9 cellular contexts compared by ENCODE assay signal in genomic region chr3:129560931-129561594, GRCh38. TPM values are rescaled to one million over a fixed set of nuclear protein-coding genes. Genes with fewer than 3 reads are reported as not detected.
DNase-seq lines count a peak whose midpoint lies in the region; ATAC-seq, FAIRE-seq and TF ChIP-seq lines count a peak whose summit lies in the region.
"Had no signal": no experiment of that assay in that cellular context is flagged by ENCODE, and none has a peak within 500 bp of the region (broad histone marks: within the 10 kb centered on the region; RNA-seq: fewer than 3 reads in every experiment).

No MANE protein-coding gene starts in this region.

- H3K4me1 ChIP-seq in BE2C = peaks cover 46% of the 10 kb centered on the region
- H3K4me1 ChIP-seq in pancreas = no peaks in the 10 kb centered on the region

- H3K36me3 Mint-ChIP-seq in glutamatergic neuron (ENCODE audit: unreplicated experiment) = peaks cover 5% of the 10 kb centered on the region

- H3K9me3 Mint-ChIP-seq in glutamatergic neuron (ENCODE audit: unreplicated experiment) = peaks cover 4% of the 10 kb centered on the region

- H3K4me1 Mint-ChIP-seq in glutamatergic neuron (ENCODE audit: low read depth, unreplicated experiment) = peaks cover 24% of the 10 kb centered on the region

- DNase-seq in BE2C (peak; percentile 90), SK-N-DZ (ENCODE audit: low spot score) (peak; percentile 78), glutamatergic neuron (peak; percentile 62), pancreas (peak in 2 of 6 donors; percentile 44 to 82)
- DNase-seq in stimulated activated naive CD4-positive, alpha-beta T cell treated with Interleukin-2 at 50 U/mL for 16 hours (lab: John Stamatoyannopoulos, UW) = no peak
- DNase-seq: activated effector memory CD4-positive, alpha-beta T cell treated with Interleukin-2 at 50 U/mL for 16 hours had no signal

- H3K27me3 ChIP-seq in BE2C (no peaks in the 10 kb centered on the region), pancreas (no peaks in the 10 kb centered on the region)

- H3K9me3 ChIP-seq in BE2C = no peaks in the 10 kb centered on the region
- no peaks in the 10 kb centered on the region for H3K9me3 ChIP-seq in pancreas

- intact Hi-C loops in pancreas (cut with DNase I) = no loop called here

- FAIRE-seq in pancreas (lab: Jason Lieb, UNC) = no peak

- peak overlapping the region in 1 of 4 donors; percentile 17 for H3K27ac ChIP-seq in pancreas

- WGBS in pancreas, 2 donors = 69 to 74% methylated on average over 17 of the region's 17 CpGs

- H3K4me3 ChIP-seq in BE2C (ENCODE audit: low read depth, low read length) = peak overlapping the region; percentile 51
- H3K4me3 ChIP-seq in pancreas = no peak overlapping the region

- H3K36me3 ChIP-seq in BE2C = peaks cover 15% of the 10 kb centered on the region
- H3K36me3 ChIP-seq in pancreas = no peaks in the 10 kb centered on the region

- peak overlapping the region; percentile 50 for H3K4me3 Mint-ChIP-seq in glutamatergic neuron (ENCODE audit: unreplicated experiment)

- ATAC-seq in pancreas = peak; percentile 24 to 69 (median 50)
- no peak for ATAC-seq in HG03139 (IDR thresholded peaks at IDR 0.05; ENCODE audit: unreplicated experiment)
- ATAC-seq in GM18502 (IDR thresholded peaks at IDR 0.05; ENCODE audit: poor library complexity, unreplicated experiment) = no peak
- no peak for ATAC-seq in HG03378 (IDR thresholded peaks at IDR 0.05; ENCODE audit: unreplicated experiment)

- TF ChIP-seq CTCF in BE2C (IDR thresholded peaks at IDR 0.05; ENCODE audit: low read depth, low read length) = no peak
- TF ChIP-seq CTCF in glutamatergic neuron (IDR thresholded peaks at IDR 0.05; ENCODE audit: partially characterized antibody, unreplicated experiment) = no peak
- no peak for TF ChIP-seq CTCF in pancreas (IDR thresholded peaks at IDR 0.05)

- peak overlapping the region; percentile 72 for H3K27ac Mint-ChIP-seq in glutamatergic neuron (ENCODE audit: unreplicated experiment)

- H3K27me3 Mint-ChIP-seq in glutamatergic neuron (ENCODE audit: unreplicated experiment) = peaks cover 4% of the 10 kb centered on the region

RNA-seq across cellular contexts. Expression of gene H1-8, which starts 18.1 kb away (rescaled TPM):
- not detected for polyA plus RNA-seq in BE2C (2012; ENCODE audit: insufficient read depth, insufficient read length, low read depth)
- polyA plus RNA-seq in SK-N-DZ (2014; cell fraction: cytosol; rRNA removed) = not detected in 2 replicates
- polyA plus RNA-seq in SK-N-DZ (2014; cell fraction: nucleus; rRNA removed) = not detected in 2 replicates
- total RNA-seq in glutamatergic neuron (ENCODE audit: unreplicated experiment) (not detected), pancreas (not detected)
- polyA plus RNA-seq in pancreas = not detected

RNA-seq across cellular contexts. Expression of gene RHO, which starts 32.6 kb away (rescaled TPM):
- not detected for polyA plus RNA-seq in BE2C (2012; ENCODE audit: insufficient read depth, insufficient read length, low read depth)
- not detected in 2 replicates for polyA plus RNA-seq in SK-N-DZ (2014; cell fraction: cytosol; rRNA removed)
- polyA plus RNA-seq in SK-N-DZ (2014; cell fraction: nucleus; rRNA removed) = not detected in 2 replicates
- total RNA-seq in glutamatergic neuron (ENCODE audit: unreplicated experiment) (not detected), pancreas (not detected)
- under 1 TPM in 1 of 2 donors, not detected in 1; 0.05 TPM for polyA plus RNA-seq in pancreas

RNA-seq across cellular contexts. Expression of gene PLXND1, which starts 45.4 kb away (rescaled TPM):
- 227 TPM for polyA plus RNA-seq in BE2C (2012; ENCODE audit: insufficient read depth, insufficient read length, low read depth)
- 31.9 and 32.6 TPM in 2 replicates for polyA plus RNA-seq in SK-N-DZ (2014; cell fraction: cytosol; rRNA removed)
- polyA plus RNA-seq in SK-N-DZ (2014; cell fraction: nucleus; rRNA removed) = 44.3 and 89.8 TPM in 2 replicates
- total RNA-seq in glutamatergic neuron (ENCODE audit: unreplicated experiment) (72.2 TPM), pancreas (10 to 100 TPM; 15.5 to 48.5 (median 21.7) TPM)
- 10 to 100 TPM; 52.5 to 66.2 TPM for polyA plus RNA-seq in pancreas

Comparison
In these comparisons a context has a peak if more than half of its experiments do, and no peak if none do; other contexts are left out.
1. ATAC-seq: peak in pancreas (4 of 4); none in HG03139 (single experiment), GM18502 (single experiment) and HG03378 (single experiment).